37 cellular contexts compared by ENCODE assay signal in the genomic region with DNA sequence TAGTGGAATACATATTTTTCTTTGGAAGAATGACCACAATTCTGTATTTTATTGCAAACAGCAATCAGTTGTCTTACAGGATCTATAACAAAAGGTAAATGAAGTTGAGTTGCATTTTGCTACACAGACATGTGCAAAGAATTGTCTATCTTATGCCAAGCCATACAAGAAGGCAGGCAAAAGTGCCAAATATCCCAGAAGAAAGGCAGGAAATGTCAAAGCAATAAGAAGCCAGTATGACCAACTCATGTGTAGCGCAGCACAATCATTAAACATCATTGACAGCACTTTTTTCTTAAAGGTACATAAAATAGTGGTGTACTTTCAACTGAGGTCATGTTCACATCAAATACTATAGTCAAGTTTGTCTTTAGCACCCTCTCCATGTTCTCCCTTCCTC.
"Had no signal": no experiment of that assay in that cellular context is flagged by ENCODE, and none has a peak within 500 bp of the region (broad histone marks: within the 10 kb centered on the region; RNA-seq: fewer than 3 reads in every experiment).

No MANE protein-coding gene starts in this region.

- H3K4me3 Mint-ChIP-seq: activated CD4-positive, alpha-beta T cell treated with anti-CD3 and anti-CD28 coated beads, Interleukin-2, amount 10 ng/mL, durations not matched to agents 24 days and 14 days; activated CD8-positive, alpha-beta T cell treated with anti-CD3 and anti-CD28 coated beads for 36 hours; activated naive CD8-positive, alpha-beta T cell treated with anti-CD3 and anti-CD28 coated beads for 36 hours; activated T-cell treated with anti-CD3 and anti-CD28 coated beads, Interleukin-2, amount 50 U/mL, for 72 hours; IgD-negative memory B cell had no signal

- H3K27ac Mint-ChIP-seq: activated CD4-positive, alpha-beta T cell treated with anti-CD3 and anti-CD28 coated beads, Interleukin-2, amount 10 ng/mL, durations not matched to agents 24 days and 14 days; activated CD8-positive, alpha-beta T cell treated with anti-CD3 and anti-CD28 coated beads for 36 hours; activated naive CD8-positive, alpha-beta T cell treated with anti-CD3 and anti-CD28 coated beads for 36 hours; activated T-cell treated with anti-CD3 and anti-CD28 coated beads, Interleukin-2, amount 50 U/mL, for 72 hours; activated T-helper 17 cell treated with anti-CD3 and anti-CD28 coated beads, Interleukin-2, amount 50 U/mL, for 72 hours; IgD-negative memory B cell had no signal

- H3K4me3 ChIP-seq: cardiac muscle cell had no signal

- ATAC-seq: PC-3, Right ventricle myocardium inferior had no signal

- H3K27me3 Mint-ChIP-seq: activated CD4-positive, alpha-beta T cell treated with anti-CD3 and anti-CD28 coated beads, Interleukin-2, amount 10 ng/mL, durations not matched to agents 24 days and 14 days; activated CD8-positive, alpha-beta T cell treated with anti-CD3 and anti-CD28 coated beads for 36 hours; activated T-helper 17 cell treated with anti-CD3 and anti-CD28 coated beads, Interleukin-2, amount 50 U/mL, for 72 hours; IgD-negative memory B cell had no signal

- H3K4me1 Mint-ChIP-seq: activated CD4-positive, alpha-beta T cell treated with anti-CD3 and anti-CD28 coated beads, Interleukin-2, amount 10 ng/mL, durations not matched to agents 24 days and 14 days; activated naive CD8-positive, alpha-beta T cell treated with anti-CD3 and anti-CD28 coated beads for 36 hours had no signal

- FAIRE-seq: RCC 7860 had no signal

- H3K9me3 Mint-ChIP-seq: activated T-helper 17 cell treated with anti-CD3 and anti-CD28 coated beads, Interleukin-2, amount 50 U/mL, for 72 hours had no signal

- DNase-seq: activated CD4-positive, alpha-beta T cell treated with anti-CD3 and anti-CD28 coated beads, Interleukin-2, amount 10 ng/mL, durations not matched to agents 24 days and 14 days; activated CD4-positive, alpha-beta T cell treated with anti-CD3 and anti-CD28 coated beads, Interleukin-2, amount 50 U/mL, for 4 hours; activated CD8-positive, alpha-beta T cell treated with anti-CD3 and anti-CD28 coated beads for 36 hours; activated effector memory CD4-positive, alpha-beta T cell treated with anti-CD3 and anti-CD28 coated beads, Interleukin-2, amount 50 U/mL, for 16 hours; activated naive CD4-positive, alpha-beta T cell; activated naive CD4-positive, alpha-beta T cell treated with anti-CD3 and anti-CD28 coated beads, Interleukin-2, amount 50 U/mL, for 16 hours; activated naive CD8-positive, alpha-beta T cell treated with anti-CD3 and anti-CD28 coated beads for 36 hours; activated T-cell treated with anti-CD3 and anti-CD28 coated beads, Interleukin-2, amount 50 U/mL, for 1 hour; activated T-cell treated with anti-CD3 and anti-CD28 coated beads, Interleukin-2, amount 50 U/mL, for 72 hours; amniotic stem cell; aorta; brain microvascular endothelial cell; KG1; MM.1S; MV-4-11; NCI-H1092 treated with DMSO at 0.1 percent for 48 hours; NCI-H1417; NCI-H146; NCI-H187; NCI-H2029 treated with DMSO at 0.1 percent for 48 hours; NCI-H2107; NCI-H2171; NCI-H510A; NCI-H526; NCI-H748 treated with DMSO at 0.1 percent for 48 hours; NK-92 treated with Interleukin-12 subunit alpha and Interleukin-12 subunit beta, amount 100 ng/mL, for 24 hours; PC-3; SIG-M5; SW 1271; T-helper 1 cell; T1000 had no signal

- H3K36me3 ChIP-seq: brain microvascular endothelial cell, cardiac muscle cell had no signal

- H3K27me3 ChIP-seq: brain microvascular endothelial cell, cardiac muscle cell had no signal

- H3K27ac ChIP-seq: brain microvascular endothelial cell, cardiac muscle cell, RWPE1 had no signal
